ENCODE assay signal across 1 cellular context in genomic region chr2:37890893-37891495, GRCh38.
TF ChIP-seq lines count a peak whose summit lies in the region.

No MANE protein-coding gene starts in this region.

TF ChIP-seq in HepG2, 621 proteins besides CTCF, POLR2A, EP300 and RAD21 (continued from another document and continues in another):
- TF ChIP-seq ZNF407 (CRISPR knock-in tag; IDR thresholded peaks at IDR 0.05; ENCODE audit: not compliant biosample characterization) (peak; percentile 41), MED1 (CRISPR knock-in tag; IDR thresholded peaks at IDR 0.05) (peak; percentile 24; the same call in 1 of the 2 replicates), NPAS2 (CRISPR knock-in tag; IDR thresholded peaks at IDR 0.05; ENCODE audit: borderline replicate concordance) (no peak), ZBTB3 (CRISPR knock-in tag; IDR thresholded peaks at IDR 0.05; ENCODE audit: borderline replicate concordance, low read depth) (no peak), ZBTB4 (CRISPR knock-in tag; IDR thresholded peaks at IDR 0.05; ENCODE audit: borderline replicate concordance) (no peak), ASH2L (IDR thresholded peaks at IDR 0.05; ENCODE audit: insufficient read length, low read depth, low read length) (no peak), FOXK1 (CRISPR knock-in tag; IDR thresholded peaks at IDR 0.05; ENCODE audit: borderline replicate concordance, low read depth) (peak; percentile 38; the same call in 1 of the 2 replicates), ZNF280B (CRISPR knock-in tag; IDR thresholded peaks at IDR 0.05; ENCODE audit: borderline replicate concordance) (no peak), ZNF441 (CRISPR knock-in tag; IDR thresholded peaks at IDR 0.05; ENCODE audit: borderline replicate concordance) (no peak), ZZZ3 (CRISPR knock-in tag; IDR thresholded peaks at IDR 0.05; ENCODE audit: borderline replicate concordance) (no peak), CREB3 (CRISPR knock-in tag; IDR thresholded peaks at IDR 0.05) (no peak), ZNF740 (CRISPR knock-in tag; IDR thresholded peaks at IDR 0.05) (no peak), CEBPG (CRISPR knock-in tag; IDR thresholded peaks at IDR 0.05) (0 out of 2 replicates have a peak, but pooled peaks have one; percentile 4), HDAC1 (CRISPR knock-in tag; IDR thresholded peaks at IDR 0.05) (no peak), ZNF563 (CRISPR knock-in tag; IDR thresholded peaks at IDR 0.05) (no peak), ZBTB26 (CRISPR knock-in tag; IDR thresholded peaks at IDR 0.05; ENCODE audit: borderline replicate concordance) (0 out of 2 replicates have a peak, but pooled peaks have one; percentile 24), KAT8 (CRISPR knock-in tag; IDR thresholded peaks at IDR 0.05) (0 out of 2 replicates have a peak, but pooled peaks have one; percentile 27), PLRG1 (conservative IDR thresholded peaks at IDR 0.05) (no peak), FOXM1 (CRISPR knock-in tag; IDR thresholded peaks at IDR 0.05) (no peak), HMG20A (CRISPR knock-in tag; IDR thresholded peaks at IDR 0.05; ENCODE audit: borderline replicate concordance) (no peak), GZF1 (CRISPR knock-in tag; IDR thresholded peaks at IDR 0.05) (no peak), HNF1B (CRISPR knock-in tag; IDR thresholded peaks at IDR 0.05) (no peak), ATF3 (CRISPR knock-in tag; IDR thresholded peaks at IDR 0.05) (0 out of 2 replicates have a peak, but pooled peaks have one; percentile 7), ZBTB49 (CRISPR knock-in tag; IDR thresholded peaks at IDR 0.05; ENCODE audit: borderline replicate concordance) (no peak), ZNF367 (CRISPR knock-in tag; IDR thresholded peaks at IDR 0.05; ENCODE audit: borderline replicate concordance) (no peak), ZNF382 (CRISPR knock-in tag; IDR thresholded peaks at IDR 0.05; ENCODE audit: borderline replicate concordance) (no peak), BRCA1 (CRISPR knock-in tag; IDR thresholded peaks at IDR 0.05) (0 out of 2 replicates have a peak, but pooled peaks have one; percentile 56), SALL1 (CRISPR knock-in tag; IDR thresholded peaks at IDR 0.05) (peak; percentile 62), MAZ (IDR thresholded peaks at IDR 0.05; ENCODE audit: borderline replicate concordance, low read depth, low read length) (no peak), MAZ (CRISPR knock-in tag; IDR thresholded peaks at IDR 0.05; ENCODE audit: low read depth) (no peak), KDM2A (CRISPR knock-in tag; IDR thresholded peaks at IDR 0.05; ENCODE audit: borderline replicate concordance, low read depth) (peak; percentile 54; the same call in 1 of the 2 replicates), FOXO1 (CRISPR knock-in tag; IDR thresholded peaks at IDR 0.05) (no peak), KDM5B (CRISPR knock-in tag; IDR thresholded peaks at IDR 0.05; ENCODE audit: borderline replicate concordance) (peak; percentile 47; the same call in 1 of the 2 replicates), FOXA3 (CRISPR knock-in tag; IDR thresholded peaks at IDR 0.05) (no peak), ZNF703 (CRISPR knock-in tag; IDR thresholded peaks at IDR 0.05; ENCODE audit: borderline replicate concordance) (no peak), MTF1 (CRISPR knock-in tag; IDR thresholded peaks at IDR 0.05) (no peak), MED13 (CRISPR knock-in tag; IDR thresholded peaks at IDR 0.05) (no peak), NR1H2 (CRISPR knock-in tag; IDR thresholded peaks at IDR 0.05; ENCODE audit: borderline replicate concordance, low read depth) (no peak), PITX1 (CRISPR knock-in tag; IDR thresholded peaks at IDR 0.05) (no peak)
